1 cellular context compared by ENCODE assay signal in genomic region chr4:155441475-155441874, GRCh38.
TF ChIP-seq lines count a peak whose summit lies in the region.

No MANE protein-coding gene starts in this region.

TF ChIP-seq in endothelial cell of umbilical vein, 7 proteins besides CTCF, POLR2A, EP300 and RAD21 (continued from another document):
- no peak for TF ChIP-seq EZH2 (IDR thresholded peaks at IDR 0.05; ENCODE audit: borderline replicate concordance, low read depth, low read length, severe bottlenecking)
- no peak for TF ChIP-seq MYC (IDR thresholded peaks at IDR 0.05; ENCODE audit: low read depth, low read length)
- TF ChIP-seq FOS (IDR thresholded peaks at IDR 0.05; ENCODE audit: borderline replicate concordance, insufficient read depth, low read length) = no peak
- no peak for TF ChIP-seq GATA2 (IDR thresholded peaks at IDR 0.05; ENCODE audit: insufficient read depth, insufficient read length, low read depth, low read length)
- no peak for TF ChIP-seq MAX (IDR thresholded peaks at IDR 0.05; ENCODE audit: insufficient read depth, insufficient read length)
TF ChIP-seq in endothelial cell of umbilical vein: peak in this region for 0.
